In the genomic region with DNA sequence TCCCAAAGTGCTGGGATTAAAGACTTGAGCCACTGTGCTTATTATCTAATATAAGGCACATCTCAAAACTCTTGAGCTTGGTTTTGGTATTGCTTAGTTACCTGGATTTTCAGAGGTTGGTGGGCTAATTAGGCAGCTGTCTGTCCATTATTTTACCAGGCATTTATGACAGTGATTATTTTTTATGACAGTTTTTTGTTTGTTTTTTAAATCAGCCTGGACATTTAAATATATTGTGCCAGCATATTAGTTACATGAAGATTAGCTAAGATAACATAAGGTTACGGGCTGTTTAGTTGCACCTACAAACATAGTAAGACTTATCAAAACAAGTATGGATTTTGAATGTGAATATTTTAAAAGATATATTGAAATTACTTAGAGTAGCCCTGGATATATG, we compare ENCODE assay signal across 37 cellular contexts.
"Had no signal": no experiment of that assay in that cellular context is flagged by ENCODE, and none has a peak within 500 bp of the region (broad histone marks: within the 10 kb centered on the region; RNA-seq: fewer than 3 reads in every experiment).

No MANE protein-coding gene starts in this region.

- H3K9me3 ChIP-seq: adrenal gland, body of pancreas, breast epithelium, MG63, Peyer's patch, SJSA1, SK-N-SH had no signal

- H3K27ac ChIP-seq: adrenal gland, body of pancreas, breast epithelium, Peyer's patch, SJSA1 had no signal

- H3K36me3 ChIP-seq: adrenal gland, breast epithelium, MG63, Peyer's patch, SJSA1 had no signal

- H3K27me3 ChIP-seq: adrenal gland, body of pancreas, breast epithelium, MG63, Peyer's patch, SJSA1 had no signal

- H3K4me3 ChIP-seq: adrenal gland, body of pancreas, breast epithelium, MG63, Peyer's patch, SJSA1 had no signal

- ATAC-seq: activated CD4-positive, alpha-beta T cell treated with anti-CD3 and anti-CD28 coated beads for 36 hours; activated CD4-positive, CD25-positive, alpha-beta regulatory T cell treated with anti-CD3 and anti-CD28 coated beads, Interleukin-2, amount 50 U/mL, for 24 hours; activated CD8-positive, alpha-beta T cell treated with anti-CD3 and anti-CD28 coated beads, Interleukin-2, amount 10 ng/mL, durations not matched to agents 7 days and 5 days; activated naive CD4-positive, alpha-beta T cell treated with anti-CD3 and anti-CD28 coated beads, Interleukin-2, amount 50 U/mL, for 72 hours; activated T-cell treated with anti-CD3 and anti-CD28 coated beads, Interleukin-2, amount 50 U/mL, for 4 hours; body of pancreas; PC-3; WTC11 had no signal

- DNase-seq: activated CD4-positive, alpha-beta T cell treated with anti-CD3 and anti-CD28 coated beads for 36 hours; activated CD4-positive, alpha-beta T cell treated with anti-CD3 and anti-CD28 coated beads, Interleukin-2, amount 10 ng/mL, durations not matched to agents 7 days and 5 days; activated CD4-positive, alpha-beta T cell treated with anti-CD3 and anti-CD28 coated beads, Interleukin-2, amount 50 U/mL, for 48 hours; activated CD8-positive, alpha-beta memory T cell treated with anti-CD3 and anti-CD28 coated beads, Interleukin-2, amount 50 U/mL, for 4 hours; activated CD8-positive, alpha-beta T cell treated with anti-CD3 and anti-CD28 coated beads, Interleukin-2, amount 10 ng/mL, durations not matched to agents 7 days and 5 days; activated gamma-delta T cell treated with Interleukin-2 at 50 U/mL for 16 hours; activated naive CD4-positive, alpha-beta T cell treated with anti-CD3 and anti-CD28 coated beads for 36 hours; activated T-cell treated with anti-CD3 and anti-CD28 coated beads for 4 hours; activated T-cell treated with anti-CD3 and anti-CD28 coated beads, Interleukin-2, amount 50 U/mL, for 4 hours; adrenal gland; body of pancreas; caudate nucleus; cerebellar nuclear complex; Kasumi-1; KG1; MG63; NCI-H1048; NCI-H1436; NCI-H187; NCI-H2029 treated with DMSO at 0.1 percent for 48 hours; NCI-H2107; NCI-H2171; NCI-H2227 treated with DMSO at 0.1 percent for 48 hours; NCI-H446; NCI-H510A treated with DMSO at 0.1 percent for 48 hours; NCI-H526 treated with DMSO at 0.1 percent for 48 hours; NK-92 treated with Interleukin-12 subunit alpha and Interleukin-12 subunit beta, amount 100 ng/mL, for 24 hours; PC-3; Peyer's patch; RPMI8226; SHP77 treated with DMSO at 0.1 percent for 48 hours; SK-N-SH had no signal
